ENCODE assay signal across 1 cellular context in genomic region chr18:8912348-8913057, GRCh38.
TF ChIP-seq lines count a peak whose summit lies in the region.

No MANE protein-coding gene starts in this region.

TF ChIP-seq in HepG2, 621 proteins besides CTCF, POLR2A, EP300 and RAD21 (continued from another document):
- TF ChIP-seq ZNF687 (CRISPR knock-in tag; IDR thresholded peaks at IDR 0.05) (peak; percentile 22; the same call in 1 of the 2 replicates), BRF2 (CRISPR knock-in tag; IDR thresholded peaks at IDR 0.05) (no peak), ZNF225 (CRISPR knock-in tag; IDR thresholded peaks at IDR 0.05) (no peak), TCF7 (IDR thresholded peaks at IDR 0.05; ENCODE audit: low read depth) (no peak), SNRNP70 (IDR thresholded peaks at IDR 0.05; ENCODE audit: low read depth, low read length) (no peak), CAMTA2 (CRISPR knock-in tag; IDR thresholded peaks at IDR 0.05; ENCODE audit: borderline replicate concordance) (no peak), PHF5A (CRISPR knock-in tag; IDR thresholded peaks at IDR 0.05; ENCODE audit: low read depth, unreplicated experiment) (no peak), SYNCRIP (IDR thresholded peaks at IDR 0.05; ENCODE audit: insufficient read depth, low read depth, low read length) (no peak), ZNF263 (CRISPR knock-in tag; IDR thresholded peaks at IDR 0.05) (peak; percentile 58; the same call in 1 of the 2 replicates)
